10 cellular contexts compared by ENCODE assay signal in genomic region chr5:78518365-78519197, GRCh38.
DNase-seq lines count a peak whose midpoint lies in the region; ATAC-seq, FAIRE-seq and TF ChIP-seq lines count a peak whose summit lies in the region.
"Had no signal": no experiment of that assay in that cellular context is flagged by ENCODE, and none has a peak within 500 bp of the region (broad histone marks: within the 10 kb centered on the region; RNA-seq: fewer than 3 reads in every experiment).

No MANE protein-coding gene starts in this region.

- H3K4me2 ChIP-seq in A549 = peak overlapping the region; percentile 73

- TF ChIP-seq EP300 in A549 (IDR thresholded peaks at IDR 0.05) = no peak

- peaks cover 32% of the 10 kb centered on the region for H3K4me1 ChIP-seq in A549

- no peak for TF ChIP-seq POLR2A in A549 (IDR thresholded peaks at IDR 0.05; ENCODE audit: low read length)

- H3K27ac ChIP-seq in A549 = peak overlapping the region; percentile 75 to 84

- CTCF ChIA-PET in A549 (lab: Yijun Ruan, JAX) = interaction anchor here (1.0 to 3.6 kb wide), 5 partner anchors 9 to 47 kb away, joined by 3 to 11 read pairs (median 3); no protein-coding TSS in a partner anchor

- no peak for FAIRE-seq in A549 (lab: Jason Lieb, UNC)

- H3K9me3 ChIP-seq in A549 = no peaks in the 10 kb centered on the region

- TF ChIP-seq CTCF in A549 (IDR thresholded peaks at IDR 0.05) (no peak), epithelial cell of esophagus (IDR thresholded peaks at IDR 0.05; ENCODE audit: insufficient read depth, low read depth, low read length, missing control alignments) (no peak)

- peak; percentile 96 to 97 for ATAC-seq in A549
- ATAC-seq in GM21576 (IDR thresholded peaks at IDR 0.05; ENCODE audit: unreplicated experiment) = no peak

- TF ChIP-seq RAD21 in A549 (conservative IDR thresholded peaks at IDR 0.05 in 1 of 2, IDR thresholded peaks at IDR 0.05 in 1 of 2) = no peak

- peak; percentile 70 to 86 for DNase-seq in A549 (ENCODE audit: low read depth in 1 of 2, low spot score in 1 of 2)
- DNase-seq in NCI-H446 treated with DMSO at 0.1 percent for 48 hours (lab: John Stamatoyannopoulos, UW) = peak; percentile 56
- peak; percentile 91 for DNase-seq in epithelial cell of esophagus (ENCODE audit: low read depth)
- peak; percentile 77 for DNase-seq in mucosa of gallbladder (ENCODE audit: low spot score)
- no peak for DNase-seq in NCI-H2107 treated with DMSO at 0.1 percent for 48 hours (lab: John Stamatoyannopoulos, UW; ENCODE audit: unreplicated experiment)
- DNase-seq in midbrain (lab: John Stamatoyannopoulos, UW) = no peak
- DNase-seq in effector CD4-positive, alpha-beta T cell = no peak
- DNase-seq: cortex of kidney; stimulated activated CD4-positive, alpha-beta T cell treated with anti-CD3 and anti-CD28 coated beads, Interleukin-2, amount 100 ng/mL, for 48 hours had no signal

- POLR2A ChIA-PET in A549 (lab: Yijun Ruan, JAX) = interaction anchor here (1.1 to 1.3 kb wide), 2 partner anchors 9 to 11 kb away, joined by 5 read pairs; no protein-coding TSS in a partner anchor

- no peak overlapping the region; the same call in 2 of the 3 replicates for H3K4me3 ChIP-seq in A549
- H3K4me3 ChIP-seq in epithelial cell of esophagus (ENCODE audit: low read length) = no peak overlapping the region

- WGBS in A549 (ENCODE audit: missing lambda C conversion rate) = 39% methylated on average over 14 of the region's 14 CpGs

TF ChIP-seq in A549, 52 proteins besides CTCF, POLR2A, EP300 and RAD21:
- TF ChIP-seq REST (IDR thresholded peaks at IDR 0.05) = no peak
- TF ChIP-seq SREBF2 (IDR thresholded peaks at IDR 0.05) = no peak
- no peak for TF ChIP-seq HEYL (CRISPR knock-in tag; IDR thresholded peaks at IDR 0.05)
- TF ChIP-seq EHF (CRISPR knock-in tag; IDR thresholded peaks at IDR 0.05) = no peak
- TF ChIP-seq NPAS2 (CRISPR knock-in tag; IDR thresholded peaks at IDR 0.05; ENCODE audit: borderline replicate concordance) = no peak
- TF ChIP-seq HOXB13 (CRISPR knock-in tag; IDR thresholded peaks at IDR 0.05; ENCODE audit: low read depth) = no peak
- no peak for TF ChIP-seq SMC3 (IDR thresholded peaks at IDR 0.05)
- no peak for TF ChIP-seq MYC (IDR thresholded peaks at IDR 0.05; ENCODE audit: borderline replicate concordance, low read length)
- no peak for TF ChIP-seq RFX5 (IDR thresholded peaks at IDR 0.05)
- TF ChIP-seq RNF2 (IDR thresholded peaks at IDR 0.05; ENCODE audit: borderline replicate concordance, low read depth) = no peak
- no peak for TF ChIP-seq ATOH8 (CRISPR knock-in tag; IDR thresholded peaks at IDR 0.05; ENCODE audit: low read depth)
- TF ChIP-seq KDM1A (IDR thresholded peaks at IDR 0.05; ENCODE audit: low read depth) = no peak
- TF ChIP-seq ZSCAN20 (CRISPR knock-in tag; IDR thresholded peaks at IDR 0.05) = no peak
- TF ChIP-seq MAFK (IDR thresholded peaks at IDR 0.05; ENCODE audit: partially characterized antibody) = peak; percentile 17
- no peak for TF ChIP-seq FOSL2 (IDR thresholded peaks at IDR 0.05)
- TF ChIP-seq FOSL2 (CRISPR knock-in tag; IDR thresholded peaks at IDR 0.05) = peak; percentile 53
- TF ChIP-seq PBX3 (IDR thresholded peaks at IDR 0.05) = no peak
- TF ChIP-seq HES2 (IDR thresholded peaks at IDR 0.05) = no peak
- no peak for TF ChIP-seq FOSB (CRISPR knock-in tag; IDR thresholded peaks at IDR 0.05)
- no peak for TF ChIP-seq CBX8 (IDR thresholded peaks at IDR 0.05)
- TF ChIP-seq E2F6 (IDR thresholded peaks at IDR 0.05; ENCODE audit: borderline replicate concordance, low read depth) = no peak
- TF ChIP-seq FOXS1 (CRISPR knock-in tag; IDR thresholded peaks at IDR 0.05) = no peak
- no peak for TF ChIP-seq ZFP36 (IDR thresholded peaks at IDR 0.05; ENCODE audit: borderline replicate concordance, partially characterized antibody)
- TF ChIP-seq CBX2 (IDR thresholded peaks at IDR 0.05; ENCODE audit: borderline replicate concordance, low read depth) = no peak
- TF ChIP-seq ELK1 (IDR thresholded peaks at IDR 0.05; ENCODE audit: low read depth, low read length) = no peak
- TF ChIP-seq MAX (IDR thresholded peaks at IDR 0.05) = peak; percentile 58
- TF ChIP-seq CEBPB (IDR thresholded peaks at IDR 0.05) = no peak

Comparison
In these comparisons a context has a peak if more than half of its experiments do, and no peak if none do; other contexts are left out.
1. DNase-seq: peak in A549 (2 of 2), NCI-H446 treated with DMSO at 0.1 percent for 48 hours (single experiment), epithelial cell of esophagus (single experiment) and mucosa of gallbladder (single experiment); none in NCI-H2107 treated with DMSO at 0.1 percent for 48 hours (single experiment), midbrain (single experiment) and effector CD4-positive, alpha-beta T cell (single experiment).